16 cellular contexts compared by ENCODE assay signal in genomic region chr1:30286241-30286983, GRCh38.
A peak's percentile ranks its signal among the peaks of the same experiment; 100 is the strongest.
DNase-seq lines count a peak whose midpoint lies in the region; ATAC-seq, FAIRE-seq and TF ChIP-seq lines count a peak whose summit lies in the region.
"Had no signal": no experiment of that assay in that cellular context is flagged by ENCODE, and none has a peak within 500 bp of the region (broad histone marks: within the 10 kb centered on the region; RNA-seq: fewer than 3 reads in every experiment).

No MANE protein-coding gene starts in this region.

- H3K36me3 ChIP-seq in K562 (ENCODE audit: control insufficient read depth, insufficient read depth, low read length) (no peaks in the 10 kb centered on the region), hepatocyte (replicated peaks; ENCODE audit: insufficient read depth, low read depth) (no peaks in the 10 kb centered on the region)
- H3K36me3 ChIP-seq: stomach had no signal

- H3K9me1 ChIP-seq in K562 (ENCODE audit: control insufficient read depth, insufficient read depth, low read length), result no peaks in the 10 kb centered on the region

- FAIRE-seq in K562 (lab: Jason Lieb, UNC), result no peak

- no peak overlapping the region for H3K27ac Mint-ChIP-seq in activated T-helper 17 cell treated with anti-CD3 and anti-CD28 coated beads, Interleukin-2, amount 50 U/mL, for 72 hours
- H3K27ac Mint-ChIP-seq: CD8-positive, alpha-beta T cell had no signal

- no peak overlapping the region for H3K9ac ChIP-seq in K562 (ENCODE audit: insufficient read depth in 1 of 2, low read depth in 2 of 2, low read length in 2 of 2)

- TF ChIP-seq POLR2A in K562 (conservative IDR thresholded peaks at IDR 0.05), result no peak

- POLR2A ChIA-PET in K562 (lab: Yijun Ruan, JAX), result interaction anchor here (0.6 to 0.8 kb wide), 2 partner anchors 16 to 68 kb away, joined by 3 to 4 read pairs; no protein-coding TSS in a partner anchor

- H3K4me3 ChIP-seq in K562, result no peak overlapping the region
- no peak overlapping the region for H3K4me3 ChIP-seq in hepatocyte
- H3K4me3 ChIP-seq: stomach had no signal

- no peaks in the 10 kb centered on the region for H3K79me2 ChIP-seq in K562 (ENCODE audit: control insufficient read depth, insufficient read depth, low read length)
- H3K79me2 ChIP-seq in hepatocyte, result no peaks in the 10 kb centered on the region

- CTCF ChIA-PET in K562 (lab: Yijun Ruan, JAX; ENCODE audit: low intra/inter-chr PET ratio), result no interaction called here

- TF ChIP-seq RAD21 in K562 (CRISPR knock-in tag; conservative IDR thresholded peaks at IDR 0.05 in 1 of 2, IDR thresholded peaks at IDR 0.05 in 1 of 2), result no peak

- H3K4me1 ChIP-seq in K562 (replicated peaks in 1 of 2; ENCODE audit: control insufficient read depth in 2 of 2, insufficient read depth in 2 of 2, low read length in 2 of 2) (no peaks in the 10 kb centered on the region; a peak in 1 of 5 replicates), hepatocyte (ENCODE audit: insufficient read depth) (no peaks in the 10 kb centered on the region)

- DNase-seq in activated CD8-positive, alpha-beta memory T cell treated with anti-CD3 and anti-CD28 coated beads for 24 hours, result peak; percentile 40
- DNase-seq in activated CD8-positive, alpha-beta memory T cell treated with anti-CD3 and anti-CD28 coated beads, Interleukin-2, amount 50 U/mL, for 4 hours, result no peak
- DNase-seq in NCI-H1105 treated with DMSO at 0.1 percent for 48 hours (lab: John Stamatoyannopoulos, UW), result peak; percentile 41
- no peak for DNase-seq in K562 (ENCODE audit: extremely low read depth in 1 of 4, low spot score in 3 of 4)
- peak; percentile 7 for DNase-seq in stimulated activated CD8-positive, alpha-beta memory T cell treated with anti-CD3 and anti-CD28 coated beads, Interleukin-4, amount 100 ng/mL, for 48 hours
- DNase-seq in COLO829 (ENCODE audit: low spot score), result no peak
- no peak for DNase-seq in hepatocyte (ENCODE audit: low spot score)
- DNase-seq: ACHN, activated gamma-delta T cell treated with Interleukin-2 at 50 U/mL for 16 hours, anterior cingulate cortex, cerebellar nuclear complex, occipital lobe, stomach had no signal

- no peak for TF ChIP-seq EP300 in K562 (IDR thresholded peaks at IDR 0.05; ENCODE audit: low read length)

- no peaks in the 10 kb centered on the region for H3K36me3 Mint-ChIP-seq in activated T-helper 17 cell treated with anti-CD3 and anti-CD28 coated beads, Interleukin-2, amount 50 U/mL, for 72 hours (ENCODE audit: low read depth)
- H3K36me3 Mint-ChIP-seq: CD8-positive, alpha-beta T cell had no signal

- H4K20me1 ChIP-seq in K562 (replicated peaks; ENCODE audit: control insufficient read depth, insufficient read depth, low read length), result 0 out of 2 replicates have a peak, but pooled peaks cover 3% of the 10 kb centered on the region
- no peaks in the 10 kb centered on the region for H4K20me1 ChIP-seq in hepatocyte (ENCODE audit: insufficient read depth, poor library complexity, severe bottlenecking)

- H2AFZ ChIP-seq in K562 (ENCODE audit: low read depth, low read length) (no peak overlapping the region), hepatocyte (no peak overlapping the region)

- H3K27me3 ChIP-seq in K562 (ENCODE audit: control insufficient read depth in 2 of 2, insufficient read depth in 2 of 2, low read length in 2 of 2), result peaks cover 0 to 10% of the 10 kb centered on the region in 2 experiments; a peak in 3 of 5 replicates
- peaks cover 3% of the 10 kb centered on the region for H3K27me3 ChIP-seq in hepatocyte

- TF ChIP-seq CTCF in K562 (IDR thresholded peaks at IDR 0.05 in 2 of 3, conservative IDR thresholded peaks at IDR 0.05 in 1 of 3; ENCODE audit: insufficient read depth in 2 of 3, low read depth in 1 of 3, low read length in 3 of 3) (no peak), hepatocyte (IDR thresholded peaks at IDR 0.05; ENCODE audit: poor library complexity) (no peak)

- intact Hi-C loops in K562 (cut with micrococcal nuclease), result no loop called here

- no peaks in the 10 kb centered on the region for H3K9me2 ChIP-seq in hepatocyte (replicated peaks; ENCODE audit: insufficient read depth)

- H3K4me1 Mint-ChIP-seq in activated T-helper 17 cell treated with anti-CD3 and anti-CD28 coated beads, Interleukin-2, amount 50 U/mL, for 72 hours, result peaks cover 12% of the 10 kb centered on the region

- H3K4me2 ChIP-seq in K562 (ENCODE audit: insufficient read depth, low read length) (no peak overlapping the region), hepatocyte (no peak overlapping the region)

- in situ Hi-C loops in K562 (cut with MboI), result no loop called here

- BruUV-seq in K562 (replicated peaks; lab: Mats Ljungman, UMichigan), result no TSS peak

- H3K4me3 Mint-ChIP-seq in activated T-helper 17 cell treated with anti-CD3 and anti-CD28 coated beads, Interleukin-2, amount 50 U/mL, for 72 hours, result no peak overlapping the region
- H3K4me3 Mint-ChIP-seq: CD8-positive, alpha-beta T cell had no signal

- WGBS in K562 (ENCODE audit: insufficient coverage, low coverage, missing lambda C conversion rate), result 1% methylated on average over 12 of the region's 13 CpGs
- 76% methylated on average over 13 of the region's 13 CpGs for WGBS in hepatocyte (ENCODE audit: low lambda C conversion rate, missing lambda C conversion rate)

- peak; percentile 29; the same call in 2 of the 3 replicates for ATAC-seq in K562
- ATAC-seq in activated T-helper 17 cell treated with anti-CD3 and anti-CD28 coated beads, Interleukin-2, amount 50 U/mL, for 72 hours (replicated peaks), result no peak
- ATAC-seq: activated CD4-positive, CD25-positive, alpha-beta regulatory T cell treated with anti-CD3 and anti-CD28 coated beads, Interleukin-2, amount 50 U/mL, for 24 hours; CD8-positive, alpha-beta T cell had no signal

- H3K9me3 Mint-ChIP-seq in activated T-helper 17 cell treated with anti-CD3 and anti-CD28 coated beads, Interleukin-2, amount 50 U/mL, for 72 hours, result peaks cover 9% of the 10 kb centered on the region
- H3K9me3 Mint-ChIP-seq: CD8-positive, alpha-beta T cell had no signal

- peaks cover 13% of the 10 kb centered on the region for H3K27me3 Mint-ChIP-seq in activated T-helper 17 cell treated with anti-CD3 and anti-CD28 coated beads, Interleukin-2, amount 50 U/mL, for 72 hours

- no peak overlapping the region for H3K27ac ChIP-seq in K562 (ENCODE audit: extremely low read depth, low read depth, low read length)
- H3K27ac ChIP-seq in hepatocyte, result no peak overlapping the region
- H3K27ac ChIP-seq: stomach had no signal

- no peaks in the 10 kb centered on the region for H3K9me3 ChIP-seq in K562 (replicated peaks; ENCODE audit: control insufficient read depth, insufficient read depth, low read depth, low read length)
- H3K9me3 ChIP-seq in hepatocyte (ENCODE audit: low read depth), result no peaks in the 10 kb centered on the region
- H3K9me3 ChIP-seq: stomach had no signal

TF ChIP-seq in K562, 482 proteins besides CTCF, POLR2A, EP300 and RAD21:
- TF ChIP-seq ZNF24 (IDR thresholded peaks at IDR 0.05) (no peak), GATAD2A (IDR thresholded peaks at IDR 0.05) (no peak), PHB (CRISPR knock-in tag; IDR thresholded peaks at IDR 0.05) (no peak), KAT8 (IDR thresholded peaks at IDR 0.05; ENCODE audit: low read depth) (no peak), SETDB1 (IDR thresholded peaks at IDR 0.05; ENCODE audit: low read length) (no peak), SIX5 (IDR thresholded peaks at IDR 0.05; ENCODE audit: borderline replicate concordance in 1 of 2, insufficient read depth in 1 of 2, low read depth in 1 of 2, low read length in 2 of 2) (no peak), USF1 (CRISPR knock-in tag; IDR thresholded peaks at IDR 0.05) (no peak)

Comparison
In these comparisons a context has a peak if more than half of its experiments do, and no peak if none do; other contexts are left out.
1. DNase-seq: peak in activated CD8-positive, alpha-beta memory T cell treated with anti-CD3 and anti-CD28 coated beads for 24 hours (single experiment), NCI-H1105 treated with DMSO at 0.1 percent for 48 hours (single experiment) and stimulated activated CD8-positive, alpha-beta memory T cell treated with anti-CD3 and anti-CD28 coated beads, Interleukin-4, amount 100 ng/mL, for 48 hours (single experiment); none in activated CD8-positive, alpha-beta memory T cell treated with anti-CD3 and anti-CD28 coated beads, Interleukin-2, amount 50 U/mL, for 4 hours (single experiment), K562 (0 of 4), COLO829 (single experiment) and hepatocyte (single experiment).